ENCODE assay signal across 8 cellular contexts in the genomic region with DNA sequence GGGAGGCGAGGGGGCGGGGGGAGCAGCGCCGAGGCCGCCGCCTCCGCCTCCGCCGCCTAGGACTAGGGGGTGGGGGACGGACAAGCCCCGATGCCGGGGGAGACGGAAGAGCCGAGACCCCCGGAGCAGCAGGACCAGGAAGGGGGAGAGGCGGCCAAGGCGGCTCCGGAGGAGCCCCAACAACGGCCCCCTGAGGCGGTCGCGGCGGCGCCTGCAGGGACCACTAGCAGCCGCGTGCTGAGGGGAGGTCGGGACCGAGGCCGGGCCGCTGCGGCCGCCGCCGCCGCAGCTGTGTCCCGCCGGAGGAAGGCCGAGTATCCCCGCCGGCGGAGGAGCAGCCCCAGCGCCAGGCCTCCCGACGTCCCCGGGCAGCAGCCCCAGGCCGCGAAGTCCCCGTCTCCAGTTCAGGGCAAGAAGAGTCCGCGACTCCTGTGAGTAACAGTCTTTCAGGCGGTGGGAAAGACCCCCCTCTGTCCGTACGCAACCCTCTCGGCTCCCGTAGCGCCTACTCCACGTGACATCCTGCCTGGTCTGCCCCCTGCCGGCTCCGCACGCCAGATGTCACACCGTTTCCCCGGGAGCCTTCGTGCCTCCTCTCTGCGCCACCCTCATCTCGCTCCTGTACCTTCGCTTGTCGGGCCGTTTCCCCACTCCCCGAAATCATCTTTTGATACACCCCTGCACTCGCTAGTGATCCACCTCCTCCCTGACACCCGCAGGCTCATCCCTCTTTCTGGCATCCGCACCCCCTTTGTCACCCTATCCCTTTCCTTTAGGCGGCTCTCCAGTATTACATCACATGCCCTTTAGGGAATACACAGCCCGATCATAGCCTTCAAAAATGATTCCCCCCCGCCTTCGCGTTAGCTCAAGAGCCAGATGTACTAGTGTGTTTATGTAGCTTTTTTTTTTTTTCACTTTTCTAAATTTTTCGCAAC. TPM values are rescaled to one million over a fixed set of nuclear protein-coding genes. Genes with fewer than 3 reads are reported as not detected.
A peak's percentile ranks its signal among the peaks of the same experiment; 100 is the strongest.
DNase-seq lines count a peak whose midpoint lies in the region; ATAC-seq and TF ChIP-seq lines count a peak whose summit lies in the region.

No MANE protein-coding gene starts in this region.

- peaks cover 67% of the 10 kb centered on the region for H3K79me2 ChIP-seq in OCI-LY1 (ENCODE audit: insufficient read depth, low read length)

- H3K4me3 ChIP-seq in OCI-LY1 (ENCODE audit: low read depth, low read length, poor library complexity, severe bottlenecking) (peak overlapping the region; percentile 91), mucosa of descending colon (peak overlapping the region; percentile 100)

- H3K27ac ChIP-seq in OCI-LY1 (ENCODE audit: low read depth, low read length, poor library complexity, severe bottlenecking) (peak overlapping the region; percentile 84), epithelial cell of prostate (peak overlapping the region; percentile 100)

- peak; percentile 92 for DNase-seq in DMS 273 (lab: John Stamatoyannopoulos, UW; ENCODE audit: unreplicated experiment)
- peak; percentile 35 for DNase-seq in HuH-7.5 (ENCODE audit: low spot score)
- peak; percentile 87 for DNase-seq in activated T-cell treated with anti-CD3 and anti-CD28 coated beads for 24 hours (ENCODE audit: low read depth)
- peak; percentile 64 for DNase-seq in epithelial cell of prostate (ENCODE audit: low read depth, low spot score)
- peak; percentile 94 to 96 (median 95) for DNase-seq in mucosa of descending colon
- DNase-seq in stimulated activated CD8-positive, alpha-beta memory T cell treated with anti-CD3 and anti-CD28 coated beads, Interleukin-4, amount 100 ng/mL, for 1 hour (ENCODE audit: low read depth in 2 of 2, low spot score in 1 of 2), result peak; percentile 81 to 88

- H3K36me3 ChIP-seq in OCI-LY1 (ENCODE audit: insufficient read depth, low read length) (peaks cover 18% of the 10 kb centered on the region), mucosa of descending colon (ENCODE audit: low read depth) (no peaks in the 10 kb centered on the region)

- H3K9me2 ChIP-seq in OCI-LY1 (ENCODE audit: low read depth, low read length), result no peaks in the 10 kb centered on the region

- H2AFZ ChIP-seq in OCI-LY1 (ENCODE audit: low read length), result no peak overlapping the region

- H3K4me2 ChIP-seq in OCI-LY1 (ENCODE audit: low read length), result peak overlapping the region; percentile 86

- H3K4me1 ChIP-seq in OCI-LY1 (ENCODE audit: insufficient read depth, low read length, severe bottlenecking) (peaks cover 59% of the 10 kb centered on the region), mucosa of descending colon (ENCODE audit: low read depth) (peaks cover 53% of the 10 kb centered on the region)

- intact Hi-C loops in mucosa of descending colon (cut with DNase I, micrococcal nuclease), result no loop called here

- TF ChIP-seq CTCF in OCI-LY1 (IDR thresholded peaks at IDR 0.05; ENCODE audit: low read length) (peak; percentile 75), mucosa of descending colon (IDR thresholded peaks at IDR 0.05) (peak; percentile 62)

- no peaks in the 10 kb centered on the region for H3K27me3 ChIP-seq in OCI-LY1 (ENCODE audit: insufficient read depth, low read length)

- peak overlapping the region; percentile 98 for H3K9ac ChIP-seq in OCI-LY1 (ENCODE audit: low read length)

- ATAC-seq in GM21526 (IDR thresholded peaks at IDR 0.05; ENCODE audit: low FRiP score, unreplicated experiment) (peak; percentile 45), mucosa of descending colon (peak; percentile 72)

- H3F3A ChIP-seq in OCI-LY1 (ENCODE audit: insufficient read depth, low read length), result 0 out of 2 replicates have a peak, but pooled peaks cover 3% of the 10 kb centered on the region

- H3K9me3 ChIP-seq in OCI-LY1 (ENCODE audit: low read length) (no peaks in the 10 kb centered on the region), mucosa of descending colon (no peaks in the 10 kb centered on the region)

- H4K20me1 ChIP-seq in OCI-LY1 (ENCODE audit: insufficient read depth, low read length), result no peaks in the 10 kb centered on the region

RNA-seq across cellular contexts. Expression of a gene that starts 0.6 kb away (rescaled TPM):
- total RNA-seq in mucosa of descending colon, result 10 to 100 TPM; 70.0 to 93.9 (median 75.3) TPM

RNA-seq across cellular contexts. Expression of a gene that starts 3.8 kb away (rescaled TPM):
- 10 to 100 TPM; 10.7 to 20.1 (median 12.7) TPM for total RNA-seq in mucosa of descending colon

RNA-seq across cellular contexts. Expression of a gene that starts 43.0 kb away (rescaled TPM):
- total RNA-seq in mucosa of descending colon, result 1 to 10 TPM; 2.0 to 2.6 (median 2.5) TPM

Comparison
In these comparisons a context has a peak if more than half of its experiments do, and no peak if none do; other contexts are left out.
1. Peak in every context shown above with its lines: DNase-seq, ATAC-seq, H3K4me3 ChIP-seq and H3K27ac ChIP-seq.
2. DNase-seq: peak in every context shown above with its lines; median percentile 95 in mucosa of descending colon; 92 in DMS 273; 87 in activated T-cell treated with anti-CD3 and anti-CD28 coated beads for 24 hours; 84 in stimulated activated CD8-positive, alpha-beta memory T cell treated with anti-CD3 and anti-CD28 coated beads, Interleukin-4, amount 100 ng/mL, for 1 hour; 64 in epithelial cell of prostate; 35 in HuH-7.5.